Comparison of ENCODE assay signal across 1 cellular context in the genomic region with DNA sequence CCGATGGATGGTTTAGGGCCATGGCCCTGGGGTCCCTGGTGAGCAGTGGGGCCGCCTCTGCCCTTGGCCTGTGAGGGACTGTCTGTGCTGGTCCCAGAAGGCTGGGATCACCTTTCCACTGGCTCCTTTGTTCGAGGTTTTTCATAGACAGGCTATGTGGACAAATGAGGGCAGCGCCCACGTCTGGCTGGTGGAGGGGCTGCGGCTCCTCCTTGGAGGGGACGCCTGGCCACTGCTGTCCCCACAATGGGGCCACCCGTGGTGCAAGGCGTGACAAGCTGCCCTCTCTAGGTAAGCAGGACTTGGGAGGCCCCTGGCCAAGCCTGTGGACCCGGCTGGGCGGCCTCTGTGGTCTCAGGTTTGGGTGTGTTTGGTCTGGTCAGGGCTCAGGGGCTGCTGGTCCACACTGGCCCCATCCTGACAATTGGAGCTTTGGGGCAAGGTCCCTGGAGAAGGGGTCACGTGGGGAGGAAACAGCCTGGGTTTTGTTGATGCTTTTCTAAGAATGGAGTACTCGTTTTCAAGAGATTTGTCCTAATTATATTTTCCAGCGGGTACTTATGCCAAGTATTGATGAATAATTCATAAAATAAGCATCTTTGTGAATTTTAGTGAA.
TF ChIP-seq lines count a peak whose summit lies in the region.

No MANE protein-coding gene starts in this region.

TF ChIP-seq in HepG2, 621 proteins besides CTCF, POLR2A, EP300 and RAD21 (continued from another document and continues in another):
- TF ChIP-seq, protein P1, sequence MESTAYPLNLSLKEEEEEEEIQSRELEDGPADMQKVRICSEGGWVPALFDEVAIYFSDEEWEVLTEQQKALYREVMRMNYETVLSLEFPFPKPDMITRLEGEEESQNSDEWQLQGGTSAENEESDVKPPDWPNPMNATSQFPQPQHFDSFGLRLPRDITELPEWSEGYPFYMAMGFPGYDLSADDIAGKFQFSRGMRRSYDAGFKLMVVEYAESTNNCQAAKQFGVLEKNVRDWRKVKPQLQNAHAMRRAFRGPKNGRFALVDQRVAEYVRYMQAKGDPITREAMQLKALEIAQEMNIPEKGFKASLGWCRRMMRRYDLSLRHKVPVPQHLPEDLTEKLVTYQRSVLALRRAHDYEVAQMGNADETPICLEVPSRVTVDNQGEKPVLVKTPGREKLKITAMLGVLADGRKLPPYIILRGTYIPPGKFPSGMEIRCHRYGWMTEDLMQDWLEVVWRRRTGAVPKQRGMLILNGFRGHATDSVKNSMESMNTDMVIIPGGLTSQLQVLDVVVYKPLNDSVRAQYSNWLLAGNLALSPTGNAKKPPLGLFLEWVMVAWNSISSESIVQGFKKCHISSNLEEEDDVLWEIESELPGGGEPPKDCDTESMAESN (CRISPR knock-in tag; conservative IDR thresholded peaks at IDR 0.05), result peak; percentile 63; the same call in 1 of the 2 replicates
- TF ChIP-seq ZNF761 (CRISPR knock-in tag; conservative IDR thresholded peaks at IDR 0.05) (0 out of 2 replicates have a peak, but pooled peaks have one; percentile 46), ZNF670 (CRISPR knock-in tag; IDR thresholded peaks at IDR 0.05; ENCODE audit: borderline replicate concordance) (no peak), ZNF446 (CRISPR knock-in tag; IDR thresholded peaks at IDR 0.05) (no peak), CBX2 (IDR thresholded peaks at IDR 0.05; ENCODE audit: low read depth, low read length) (no peak), CBX2 (CRISPR knock-in tag; IDR thresholded peaks at IDR 0.05; ENCODE audit: low read depth) (no peak), GABPB1 (CRISPR knock-in tag; IDR thresholded peaks at IDR 0.05) (no peak), ZNF260 (CRISPR knock-in tag; IDR thresholded peaks at IDR 0.05; ENCODE audit: borderline replicate concordance, low read depth) (no peak), MEIS2 (CRISPR knock-in tag; IDR thresholded peaks at IDR 0.05) (no peak), KDM5A (IDR thresholded peaks at IDR 0.05; ENCODE audit: borderline replicate concordance, low read length) (no peak), ZNF230 (CRISPR knock-in tag; IDR thresholded peaks at IDR 0.05) (no peak), BRD4 (CRISPR knock-in tag; IDR thresholded peaks at IDR 0.05) (no peak), HIVEP1 (CRISPR knock-in tag; IDR thresholded peaks at IDR 0.05) (no peak), ZNF543 (CRISPR knock-in tag; IDR thresholded peaks at IDR 0.05) (no peak), FOXK1 (CRISPR knock-in tag; IDR thresholded peaks at IDR 0.05; ENCODE audit: borderline replicate concordance, low read depth) (peak; percentile 33; the same call in 1 of the 2 replicates), TEAD2 (CRISPR knock-in tag; IDR thresholded peaks at IDR 0.05) (no peak), ARNTL (CRISPR knock-in tag; IDR thresholded peaks at IDR 0.05) (peak; percentile 56; the same call in 1 of the 2 replicates), SP1 (IDR thresholded peaks at IDR 0.05) (no peak), SP1 (CRISPR knock-in tag; IDR thresholded peaks at IDR 0.05) (no peak), ZNF816 (CRISPR knock-in tag; IDR thresholded peaks at IDR 0.05; ENCODE audit: borderline replicate concordance) (no peak), JUND (CRISPR knock-in tag; IDR thresholded peaks at IDR 0.05) (no peak), HDAC1 (CRISPR knock-in tag; IDR thresholded peaks at IDR 0.05) (peak; percentile 15; the same call in 1 of the 2 replicates), ZNF749 (CRISPR knock-in tag; IDR thresholded peaks at IDR 0.05; ENCODE audit: borderline replicate concordance) (no peak), PHF8 (CRISPR knock-in tag; IDR thresholded peaks at IDR 0.05) (no peak), ZNF567 (CRISPR knock-in tag; IDR thresholded peaks at IDR 0.05; ENCODE audit: borderline replicate concordance) (no peak), ELF1 (CRISPR knock-in tag; IDR thresholded peaks at IDR 0.05) (no peak), ZNF3 (CRISPR knock-in tag; IDR thresholded peaks at IDR 0.05) (no peak), ZNF180 (CRISPR knock-in tag; IDR thresholded peaks at IDR 0.05; ENCODE audit: borderline replicate concordance, low read depth) (no peak), MEF2D (CRISPR knock-in tag; IDR thresholded peaks at IDR 0.05) (no peak), ZNF207 (IDR thresholded peaks at IDR 0.05; ENCODE audit: borderline replicate concordance) (no peak), NR2C2 (CRISPR knock-in tag; IDR thresholded peaks at IDR 0.05; ENCODE audit: borderline replicate concordance) (no peak), YEATS2 (CRISPR knock-in tag; IDR thresholded peaks at IDR 0.05; ENCODE audit: borderline replicate concordance) (0 out of 2 replicates have a peak, but pooled peaks have one; percentile 22), ZNF431 (CRISPR knock-in tag; IDR thresholded peaks at IDR 0.05; ENCODE audit: borderline replicate concordance, low read depth) (no peak), NFKB2 (CRISPR knock-in tag; IDR thresholded peaks at IDR 0.05; ENCODE audit: borderline replicate concordance) (no peak)
- TF ChIP-seq, protein P2, sequence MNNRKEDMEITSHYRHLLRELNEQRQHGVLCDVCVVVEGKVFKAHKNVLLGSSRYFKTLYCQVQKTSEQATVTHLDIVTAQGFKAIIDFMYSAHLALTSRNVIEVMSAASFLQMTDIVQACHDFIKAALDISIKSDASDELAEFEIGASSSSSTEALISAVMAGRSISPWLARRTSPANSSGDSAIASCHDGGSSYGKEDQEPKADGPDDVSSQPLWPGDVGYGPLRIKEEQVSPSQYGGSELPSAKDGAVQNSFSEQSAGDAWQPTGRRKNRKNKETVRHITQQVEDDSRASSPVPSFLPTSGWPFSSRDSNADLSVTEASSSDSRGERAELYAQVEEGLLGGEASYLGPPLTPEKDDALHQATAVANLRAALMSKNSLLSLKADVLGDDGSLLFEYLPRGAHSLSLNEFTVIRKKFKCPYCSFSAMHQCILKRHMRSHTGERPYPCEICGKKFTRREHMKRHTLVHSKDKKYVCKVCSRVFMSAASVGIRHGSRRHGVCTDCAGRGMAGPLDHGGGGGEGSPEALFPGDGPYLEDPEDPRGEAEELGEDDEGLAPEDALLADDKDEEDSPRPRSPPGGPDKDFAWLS (CRISPR knock-in tag; IDR thresholded peaks at IDR 0.05; ENCODE audit: borderline replicate concordance), result no peak
- TF ChIP-seq, protein P3, sequence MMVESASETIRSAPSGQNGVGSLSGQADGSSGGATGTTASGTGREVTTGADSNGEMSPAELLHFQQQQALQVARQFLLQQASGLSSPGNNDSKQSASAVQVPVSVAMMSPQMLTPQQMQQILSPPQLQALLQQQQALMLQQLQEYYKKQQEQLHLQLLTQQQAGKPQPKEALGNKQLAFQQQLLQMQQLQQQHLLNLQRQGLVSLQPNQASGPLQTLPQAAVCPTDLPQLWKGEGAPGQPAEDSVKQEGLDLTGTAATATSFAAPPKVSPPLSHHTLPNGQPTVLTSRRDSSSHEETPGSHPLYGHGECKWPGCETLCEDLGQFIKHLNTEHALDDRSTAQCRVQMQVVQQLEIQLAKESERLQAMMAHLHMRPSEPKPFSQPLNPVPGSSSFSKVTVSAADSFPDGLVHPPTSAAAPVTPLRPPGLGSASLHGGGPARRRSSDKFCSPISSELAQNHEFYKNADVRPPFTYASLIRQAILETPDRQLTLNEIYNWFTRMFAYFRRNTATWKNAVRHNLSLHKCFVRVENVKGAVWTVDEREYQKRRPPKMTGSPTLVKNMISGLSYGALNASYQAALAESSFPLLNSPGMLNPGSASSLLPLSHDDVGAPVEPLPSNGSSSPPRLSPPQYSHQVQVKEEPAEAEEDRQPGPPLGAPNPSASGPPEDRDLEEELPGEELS (CRISPR knock-in tag; IDR thresholded peaks at IDR 0.05), result no peak; the same call in 1 of the 2 replicates
- TF ChIP-seq, protein P4, sequence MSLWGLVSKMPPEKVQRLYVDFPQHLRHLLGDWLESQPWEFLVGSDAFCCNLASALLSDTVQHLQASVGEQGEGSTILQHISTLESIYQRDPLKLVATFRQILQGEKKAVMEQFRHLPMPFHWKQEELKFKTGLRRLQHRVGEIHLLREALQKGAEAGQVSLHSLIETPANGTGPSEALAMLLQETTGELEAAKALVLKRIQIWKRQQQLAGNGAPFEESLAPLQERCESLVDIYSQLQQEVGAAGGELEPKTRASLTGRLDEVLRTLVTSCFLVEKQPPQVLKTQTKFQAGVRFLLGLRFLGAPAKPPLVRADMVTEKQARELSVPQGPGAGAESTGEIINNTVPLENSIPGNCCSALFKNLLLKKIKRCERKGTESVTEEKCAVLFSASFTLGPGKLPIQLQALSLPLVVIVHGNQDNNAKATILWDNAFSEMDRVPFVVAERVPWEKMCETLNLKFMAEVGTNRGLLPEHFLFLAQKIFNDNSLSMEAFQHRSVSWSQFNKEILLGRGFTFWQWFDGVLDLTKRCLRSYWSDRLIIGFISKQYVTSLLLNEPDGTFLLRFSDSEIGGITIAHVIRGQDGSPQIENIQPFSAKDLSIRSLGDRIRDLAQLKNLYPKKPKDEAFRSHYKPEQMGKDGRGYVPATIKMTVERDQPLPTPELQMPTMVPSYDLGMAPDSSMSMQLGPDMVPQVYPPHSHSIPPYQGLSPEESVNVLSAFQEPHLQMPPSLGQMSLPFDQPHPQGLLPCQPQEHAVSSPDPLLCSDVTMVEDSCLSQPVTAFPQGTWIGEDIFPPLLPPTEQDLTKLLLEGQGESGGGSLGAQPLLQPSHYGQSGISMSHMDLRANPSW (CRISPR knock-in tag; IDR thresholded peaks at IDR 0.05; ENCODE audit: borderline replicate concordance), result no peak
- TF ChIP-seq, protein P5, sequence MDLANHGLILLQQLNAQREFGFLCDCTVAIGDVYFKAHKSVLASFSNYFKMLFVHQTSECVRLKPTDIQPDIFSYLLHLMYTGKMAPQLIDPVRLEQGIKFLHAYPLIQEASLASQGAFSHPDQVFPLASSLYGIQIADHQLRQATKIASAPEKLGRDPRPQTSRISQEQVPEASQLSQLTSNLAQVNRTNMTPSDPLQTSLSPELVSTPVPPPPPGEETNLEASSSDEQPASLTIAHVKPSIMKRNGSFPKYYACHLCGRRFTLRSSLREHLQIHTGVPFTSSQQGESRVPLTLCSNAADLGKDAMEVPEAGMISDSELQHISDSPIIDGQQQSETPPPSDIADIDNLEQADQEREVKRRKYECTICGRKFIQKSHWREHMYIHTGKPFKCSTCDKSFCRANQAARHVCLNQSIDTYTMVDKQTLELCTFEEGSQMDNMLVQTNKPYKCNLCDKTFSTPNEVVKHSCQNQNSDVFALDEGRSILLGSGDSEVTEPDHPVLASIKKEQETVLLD (CRISPR knock-in tag; IDR thresholded peaks at IDR 0.05; ENCODE audit: low read depth), result no peak
- TF ChIP-seq, protein P6, sequence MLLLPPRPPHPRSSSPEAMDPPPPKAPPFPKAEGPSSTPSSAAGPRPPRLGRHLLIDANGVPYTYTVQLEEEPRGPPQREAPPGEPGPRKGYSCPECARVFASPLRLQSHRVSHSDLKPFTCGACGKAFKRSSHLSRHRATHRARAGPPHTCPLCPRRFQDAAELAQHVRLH (CRISPR knock-in tag; IDR thresholded peaks at IDR 0.05; ENCODE audit: borderline replicate concordance, low read depth), result no peak
- TF ChIP-seq, protein P7, sequence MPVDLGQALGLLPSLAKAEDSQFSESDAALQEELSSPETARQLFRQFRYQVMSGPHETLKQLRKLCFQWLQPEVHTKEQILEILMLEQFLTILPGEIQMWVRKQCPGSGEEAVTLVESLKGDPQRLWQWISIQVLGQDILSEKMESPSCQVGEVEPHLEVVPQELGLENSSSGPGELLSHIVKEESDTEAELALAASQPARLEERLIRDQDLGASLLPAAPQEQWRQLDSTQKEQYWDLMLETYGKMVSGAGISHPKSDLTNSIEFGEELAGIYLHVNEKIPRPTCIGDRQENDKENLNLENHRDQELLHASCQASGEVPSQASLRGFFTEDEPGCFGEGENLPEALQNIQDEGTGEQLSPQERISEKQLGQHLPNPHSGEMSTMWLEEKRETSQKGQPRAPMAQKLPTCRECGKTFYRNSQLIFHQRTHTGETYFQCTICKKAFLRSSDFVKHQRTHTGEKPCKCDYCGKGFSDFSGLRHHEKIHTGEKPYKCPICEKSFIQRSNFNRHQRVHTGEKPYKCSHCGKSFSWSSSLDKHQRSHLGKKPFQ (CRISPR knock-in tag; IDR thresholded peaks at IDR 0.05; ENCODE audit: insufficient replicate concordance), result peak; percentile 20
- TF ChIP-seq, protein P8, sequence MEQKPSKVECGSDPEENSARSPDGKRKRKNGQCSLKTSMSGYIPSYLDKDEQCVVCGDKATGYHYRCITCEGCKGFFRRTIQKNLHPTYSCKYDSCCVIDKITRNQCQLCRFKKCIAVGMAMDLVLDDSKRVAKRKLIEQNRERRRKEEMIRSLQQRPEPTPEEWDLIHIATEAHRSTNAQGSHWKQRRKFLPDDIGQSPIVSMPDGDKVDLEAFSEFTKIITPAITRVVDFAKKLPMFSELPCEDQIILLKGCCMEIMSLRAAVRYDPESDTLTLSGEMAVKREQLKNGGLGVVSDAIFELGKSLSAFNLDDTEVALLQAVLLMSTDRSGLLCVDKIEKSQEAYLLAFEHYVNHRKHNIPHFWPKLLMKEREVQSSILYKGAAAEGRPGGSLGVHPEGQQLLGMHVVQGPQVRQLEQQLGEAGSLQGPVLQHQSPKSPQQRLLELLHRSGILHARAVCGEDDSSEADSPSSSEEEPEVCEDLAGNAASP (CRISPR knock-in tag; IDR thresholded peaks at IDR 0.05; ENCODE audit: borderline replicate concordance), result no peak
- TF ChIP-seq, protein P9, sequence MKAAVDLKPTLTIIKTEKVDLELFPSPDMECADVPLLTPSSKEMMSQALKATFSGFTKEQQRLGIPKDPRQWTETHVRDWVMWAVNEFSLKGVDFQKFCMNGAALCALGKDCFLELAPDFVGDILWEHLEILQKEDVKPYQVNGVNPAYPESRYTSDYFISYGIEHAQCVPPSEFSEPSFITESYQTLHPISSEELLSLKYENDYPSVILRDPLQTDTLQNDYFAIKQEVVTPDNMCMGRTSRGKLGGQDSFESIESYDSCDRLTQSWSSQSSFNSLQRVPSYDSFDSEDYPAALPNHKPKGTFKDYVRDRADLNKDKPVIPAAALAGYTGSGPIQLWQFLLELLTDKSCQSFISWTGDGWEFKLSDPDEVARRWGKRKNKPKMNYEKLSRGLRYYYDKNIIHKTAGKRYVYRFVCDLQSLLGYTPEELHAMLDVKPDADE (CRISPR knock-in tag; IDR thresholded peaks at IDR 0.05), result no peak
- TF ChIP-seq, protein P10, sequence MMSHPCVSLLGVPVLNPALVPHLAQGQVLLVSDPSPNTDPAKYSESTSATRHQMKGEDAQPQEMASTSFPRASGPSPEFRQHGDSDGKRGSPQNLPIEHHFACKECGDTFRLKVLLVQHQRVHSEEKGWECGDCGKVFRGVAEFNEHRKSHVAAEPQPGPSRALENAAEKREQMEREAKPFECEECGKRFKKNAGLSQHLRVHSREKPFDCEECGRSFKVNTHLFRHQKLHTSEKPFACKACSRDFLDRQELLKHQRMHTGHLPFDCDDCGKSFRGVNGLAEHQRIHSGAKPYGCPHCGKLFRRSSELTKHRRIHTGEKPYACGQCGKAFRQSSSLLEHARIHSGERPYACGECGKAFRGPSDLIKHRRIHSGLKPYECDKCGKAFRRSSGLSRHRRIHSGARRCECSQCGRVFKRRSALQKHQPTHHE (CRISPR knock-in tag; IDR thresholded peaks at IDR 0.05; ENCODE audit: borderline replicate concordance), result no peak
- TF ChIP-seq, protein P11, sequence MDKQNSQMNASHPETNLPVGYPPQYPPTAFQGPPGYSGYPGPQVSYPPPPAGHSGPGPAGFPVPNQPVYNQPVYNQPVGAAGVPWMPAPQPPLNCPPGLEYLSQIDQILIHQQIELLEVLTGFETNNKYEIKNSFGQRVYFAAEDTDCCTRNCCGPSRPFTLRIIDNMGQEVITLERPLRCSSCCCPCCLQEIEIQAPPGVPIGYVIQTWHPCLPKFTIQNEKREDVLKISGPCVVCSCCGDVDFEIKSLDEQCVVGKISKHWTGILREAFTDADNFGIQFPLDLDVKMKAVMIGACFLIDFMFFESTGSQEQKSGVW (CRISPR knock-in tag; IDR thresholded peaks at IDR 0.05; ENCODE audit: borderline replicate concordance), result no peak
- TF ChIP-seq, protein P12, sequence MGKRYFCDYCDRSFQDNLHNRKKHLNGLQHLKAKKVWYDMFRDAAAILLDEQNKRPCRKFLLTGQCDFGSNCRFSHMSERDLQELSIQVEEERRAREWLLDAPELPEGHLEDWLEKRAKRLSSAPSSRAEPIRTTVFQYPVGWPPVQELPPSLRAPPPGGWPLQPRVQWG (CRISPR knock-in tag; IDR thresholded peaks at IDR 0.05; ENCODE audit: borderline replicate concordance, low read depth), result no peak
